ENCODE assay signal across 22 cellular contexts in genomic region chr21:29749223-29749622, GRCh38.
DNase-seq lines count a peak whose midpoint lies in the region; ATAC-seq, FAIRE-seq and TF ChIP-seq lines count a peak whose summit lies in the region.
"Had no signal": no experiment of that assay in that cellular context is flagged by ENCODE, and none has a peak within 500 bp of the region (broad histone marks: within the 10 kb centered on the region; RNA-seq: fewer than 3 reads in every experiment).

No MANE protein-coding gene starts in this region.

- H3K27me3 ChIP-seq in K562 (ENCODE audit: control insufficient read depth in 2 of 2, insufficient read depth in 2 of 2, low read length in 2 of 2) (no peaks in the 10 kb centered on the region), layer of hippocampus (ENCODE audit: control insufficient read depth, insufficient read depth, low read length) (no peaks in the 10 kb centered on the region)
- H3K27me3 ChIP-seq: BLaER1 treated with 17β-estradiol and CSF1 and Interleukin-3, amounts not matched to agents 10 nM and 100 nM had no signal

- TF ChIP-seq CTCF in K562 (IDR thresholded peaks at IDR 0.05 in 2 of 3, conservative IDR thresholded peaks at IDR 0.05 in 1 of 3; ENCODE audit: insufficient read depth in 2 of 3, low read depth in 1 of 3, low read length in 3 of 3) (no peak), endothelial cell (IDR thresholded peaks at IDR 0.05; ENCODE audit: unreplicated experiment) (no peak), HFFc6 (IDR thresholded peaks at IDR 0.05) (no peak)

- no peak for ATAC-seq in K562
- ATAC-seq: CD8-positive, alpha-beta T cell; GM12878; HCT116 had no signal

- H3K36me3 ChIP-seq in K562 (ENCODE audit: control insufficient read depth, insufficient read depth, low read length): no peaks in the 10 kb centered on the region
- H3K36me3 ChIP-seq: BLaER1 treated with 17β-estradiol and CSF1 and Interleukin-3, amounts not matched to agents 10 nM and 100 nM had no signal

- intact Hi-C loops in K562 (cut with micrococcal nuclease): no loop called here

- TF ChIP-seq RAD21 in K562 (CRISPR knock-in tag; conservative IDR thresholded peaks at IDR 0.05 in 1 of 2, IDR thresholded peaks at IDR 0.05 in 1 of 2): no peak

- in situ Hi-C loops in K562 (cut with MboI): no loop called here

- H3K27me3 Mint-ChIP-seq in endothelial cell (ENCODE audit: unreplicated experiment) (peaks cover 2% of the 10 kb centered on the region), HFFc6 (ENCODE audit: insufficient read depth) (no peaks in the 10 kb centered on the region; the same call in 1 of the 2 replicates)
- no peaks in the 10 kb centered on the region for H3K27me3 Mint-ChIP-seq in activated naive CD4-positive, alpha-beta T cell treated with anti-CD3 and anti-CD28 coated beads, Interleukin-2, amount 10 ng/mL, durations not matched to agents 7 days and 5 days
- H3K27me3 Mint-ChIP-seq: B cell had no signal

- H3K9ac ChIP-seq in K562 (ENCODE audit: insufficient read depth in 1 of 2, low read depth in 2 of 2, low read length in 2 of 2): no peak overlapping the region
- H3K9ac ChIP-seq: BLaER1 treated with 17β-estradiol and CSF1 and Interleukin-3, amounts not matched to agents 10 nM and 100 nM had no signal

- FAIRE-seq in K562 (lab: Jason Lieb, UNC) (no peak), urothelium cell line (lab: Jason Lieb, UNC) (peak; percentile 63)
- FAIRE-seq: GM12878, GM19239 had no signal

- H3K36me3 Mint-ChIP-seq in endothelial cell (ENCODE audit: low read depth, unreplicated experiment): no peaks in the 10 kb centered on the region
- H3K36me3 Mint-ChIP-seq in activated naive CD4-positive, alpha-beta T cell treated with anti-CD3 and anti-CD28 coated beads, Interleukin-2, amount 10 ng/mL, durations not matched to agents 7 days and 5 days: no peaks in the 10 kb centered on the region
- H3K36me3 Mint-ChIP-seq in HFFc6 (ENCODE audit: low read depth): 0 out of 2 replicates have a peak, but pooled peaks cover 3% of the 10 kb centered on the region
- H3K36me3 Mint-ChIP-seq: CD8-positive, alpha-beta T cell had no signal

- H3K9me3 Mint-ChIP-seq in endothelial cell (ENCODE audit: unreplicated experiment): no peaks in the 10 kb centered on the region
- H3K9me3 Mint-ChIP-seq in activated naive CD4-positive, alpha-beta T cell treated with anti-CD3 and anti-CD28 coated beads, Interleukin-2, amount 10 ng/mL, durations not matched to agents 7 days and 5 days: no peaks in the 10 kb centered on the region
- H3K9me3 Mint-ChIP-seq in HFFc6: peaks cover 15% of the 10 kb centered on the region
- H3K9me3 Mint-ChIP-seq: CD8-positive, alpha-beta T cell had no signal

- CTCF ChIA-PET in K562 (lab: Yijun Ruan, JAX; ENCODE audit: low intra/inter-chr PET ratio): no interaction called here
- CTCF ChIA-PET in activated naive CD4-positive, alpha-beta T cell treated with anti-CD3 and anti-CD28 coated beads, Interleukin-2, amount 10 ng/mL, durations not matched to agents 7 days and 5 days (lab: Charles Lee): no interaction called here

- H3K27ac ChIP-seq in K562 (ENCODE audit: extremely low read depth, low read depth, low read length): no peak overlapping the region
- peak overlapping the region; percentile 78 for H3K27ac ChIP-seq in caudate nucleus (ENCODE audit: low read depth, low read length)
- H3K27ac ChIP-seq in layer of hippocampus (ENCODE audit: low read depth, low read length): peak overlapping the region; percentile 62
- H3K27ac ChIP-seq: BLaER1 treated with 17β-estradiol and CSF1 and Interleukin-3, amounts not matched to agents 10 nM and 100 nM; HL-60 had no signal

- no peak for DNase-seq in K562 (ENCODE audit: extremely low read depth in 1 of 4, low spot score in 3 of 4)
- no peak for DNase-seq in caudate nucleus (lab: John Stamatoyannopoulos, UW)
- no peak for DNase-seq in urothelium cell line (ENCODE audit: low spot score)
- no peak for DNase-seq in endothelial cell (ENCODE audit: low spot score)
- DNase-seq in activated naive CD4-positive, alpha-beta T cell treated with anti-CD3 and anti-CD28 coated beads, Interleukin-2, amount 10 ng/mL, durations not matched to agents 7 days and 5 days: no peak
- DNase-seq in HFFc6: no peak
- DNase-seq: Calu3; CD8-positive, alpha-beta T cell; DMS53; DND-41; EL; GOT3; H7; IMR-90; KBM-7 had no signal

- WGBS in K562 (ENCODE audit: insufficient coverage, low coverage, missing lambda C conversion rate): 83% methylated on average over 3 of the region's 3 CpGs

- no peaks in the 10 kb centered on the region for H4K20me1 ChIP-seq in K562 (replicated peaks; ENCODE audit: control insufficient read depth, insufficient read depth, low read length)
- H4K20me1 ChIP-seq: BLaER1 treated with 17β-estradiol and CSF1 and Interleukin-3, amounts not matched to agents 10 nM and 100 nM had no signal

- H3K4me3 Mint-ChIP-seq in endothelial cell (ENCODE audit: unreplicated experiment) (no peak overlapping the region), HFFc6 (no peak overlapping the region)
- H3K4me3 Mint-ChIP-seq in activated naive CD4-positive, alpha-beta T cell treated with anti-CD3 and anti-CD28 coated beads, Interleukin-2, amount 10 ng/mL, durations not matched to agents 7 days and 5 days: no peak overlapping the region
- H3K4me3 Mint-ChIP-seq: B cell; CD8-positive, alpha-beta T cell had no signal

- H3K4me2 ChIP-seq in K562 (ENCODE audit: insufficient read depth, low read length): no peak overlapping the region
- H3K4me2 ChIP-seq: BLaER1 treated with 17β-estradiol and CSF1 and Interleukin-3, amounts not matched to agents 10 nM and 100 nM had no signal

- H3K9me3 ChIP-seq in K562 (replicated peaks; ENCODE audit: control insufficient read depth, insufficient read depth, low read depth, low read length): no peaks in the 10 kb centered on the region
- H3K9me3 ChIP-seq: BLaER1 treated with 17β-estradiol and CSF1 and Interleukin-3, amounts not matched to agents 10 nM and 100 nM had no signal

- TF ChIP-seq POLR2A in K562 (conservative IDR thresholded peaks at IDR 0.05): no peak

- no peaks in the 10 kb centered on the region for H3K9me1 ChIP-seq in K562 (ENCODE audit: control insufficient read depth, insufficient read depth, low read length)

- H3K4me3 ChIP-seq in K562: no peak overlapping the region
- H3K4me3 ChIP-seq: BLaER1 treated with 17β-estradiol and CSF1 and Interleukin-3, amounts not matched to agents 10 nM and 100 nM; GM12878 had no signal

- BruUV-seq in K562 (replicated peaks; lab: Mats Ljungman, UMichigan): no TSS peak

- H3K79me2 ChIP-seq in K562 (ENCODE audit: control insufficient read depth, insufficient read depth, low read length): no peaks in the 10 kb centered on the region

- peaks cover 14% of the 10 kb centered on the region for H3K4me1 Mint-ChIP-seq in endothelial cell (ENCODE audit: unreplicated experiment)
- H3K4me1 Mint-ChIP-seq in activated naive CD4-positive, alpha-beta T cell treated with anti-CD3 and anti-CD28 coated beads, Interleukin-2, amount 10 ng/mL, durations not matched to agents 7 days and 5 days: no peaks in the 10 kb centered on the region
- no peaks in the 10 kb centered on the region for H3K4me1 Mint-ChIP-seq in HFFc6 (ENCODE audit: low read depth)
- H3K4me1 Mint-ChIP-seq: B cell had no signal

- no peak for TF ChIP-seq EP300 in K562 (IDR thresholded peaks at IDR 0.05; ENCODE audit: low read length)

- H3K27ac Mint-ChIP-seq in endothelial cell (ENCODE audit: unreplicated experiment) (no peak overlapping the region), HFFc6 (no peak overlapping the region)
- no peak overlapping the region for H3K27ac Mint-ChIP-seq in activated naive CD4-positive, alpha-beta T cell treated with anti-CD3 and anti-CD28 coated beads, Interleukin-2, amount 10 ng/mL, durations not matched to agents 7 days and 5 days
- H3K27ac Mint-ChIP-seq: B cell; CD8-positive, alpha-beta T cell had no signal

- POLR2A ChIA-PET in K562 (lab: Yijun Ruan, JAX): interaction anchor here (0.5 to 2.0 kb wide), 2 partner anchors 9 to 11 kb away, joined by 5 to 6 read pairs; no protein-coding TSS in a partner anchor

- H3K4me1 ChIP-seq in K562 (replicated peaks in 1 of 2; ENCODE audit: control insufficient read depth in 2 of 2, insufficient read depth in 2 of 2, low read length in 2 of 2): peaks cover 0 to 6% of the 10 kb centered on the region in 2 experiments; a peak in 2 of 5 replicates

- H2AFZ ChIP-seq in K562 (ENCODE audit: low read depth, low read length): no peak overlapping the region

TF ChIP-seq in K562, 482 proteins besides CTCF, POLR2A, EP300 and RAD21 (continues in another document):
- TF ChIP-seq RBM39 (optimal IDR thresholded peaks at IDR 0.05; ENCODE audit: low read depth, low read length) (no peak), ZBTB34 (CRISPR knock-in tag; IDR thresholded peaks at IDR 0.05) (no peak), KDM1A (IDR thresholded peaks at IDR 0.05) (peak; percentile 88 to 93), ADNP (tag; IDR thresholded peaks at IDR 0.05) (peak; percentile 92), CBX1 (IDR thresholded peaks at IDR 0.05; ENCODE audit: low read depth) (peak; percentile 81; the same call in 1 of the 2 replicates), RBM25 (IDR thresholded peaks at IDR 0.05; ENCODE audit: low read depth, low read length, severe bottlenecking) (peak; percentile 100), MLX (CRISPR knock-in tag; conservative IDR thresholded peaks at IDR 0.05) (no peak), CHD4 (IDR thresholded peaks at IDR 0.05; ENCODE audit: insufficient read depth, insufficient replicate concordance, low read depth, low read length, poor library complexity, severe bottlenecking) (peak; percentile 96), SIN3A (IDR thresholded peaks at IDR 0.05; ENCODE audit: borderline replicate concordance in 2 of 2, control insufficient read depth in 1 of 2, low read depth in 2 of 2, low read length in 2 of 2) (no peak), RCOR1 (IDR thresholded peaks at IDR 0.05; ENCODE audit: borderline replicate concordance in 1 of 2, low read depth in 2 of 2, low read length in 2 of 2) (peak; percentile 46 to 90; a peak in 3 of 4 replicates), DNMT1 (IDR thresholded peaks at IDR 0.05) (no peak)
